14 cellular contexts compared by ENCODE assay signal in genomic region chr5:90014420-90014819, GRCh38.
DNase-seq lines count a peak whose midpoint lies in the region; ATAC-seq, FAIRE-seq and TF ChIP-seq lines count a peak whose summit lies in the region.
"Had no signal": no experiment of that assay in that cellular context is flagged by ENCODE, and none has a peak within 500 bp of the region (broad histone marks: within the 10 kb centered on the region; RNA-seq: fewer than 3 reads in every experiment).

No MANE protein-coding gene starts in this region.

- no peak overlapping the region for H3K23ac ChIP-seq in trophoblast cell (ENCODE audit: low read length)

- no peak for TF ChIP-seq CTCF in esophagus squamous epithelium (IDR thresholded peaks at IDR 0.05)

- H4K91ac ChIP-seq in trophoblast cell (ENCODE audit: low read depth, low read length): peak overlapping the region; percentile 55

- H3K27me3 ChIP-seq in trophoblast cell (ENCODE audit: insufficient read depth, low read length): no peaks in the 10 kb centered on the region
- H3K27me3 ChIP-seq in esophagus squamous epithelium: no peaks in the 10 kb centered on the region
- H3K27me3 ChIP-seq: stomach had no signal

- intact Hi-C loops in esophagus squamous epithelium (cut with DNase I): no loop called here

- no peak overlapping the region for H3K4me3 ChIP-seq in trophoblast cell (ENCODE audit: low read depth, low read length)
- no peak overlapping the region for H3K4me3 ChIP-seq in esophagus squamous epithelium
- H3K4me3 ChIP-seq: GM23248, stomach had no signal

- H4K12ac ChIP-seq in trophoblast cell (ENCODE audit: low read depth, low read length): no peak overlapping the region

- peak overlapping the region; percentile 84 for H2BK12ac ChIP-seq in trophoblast cell (ENCODE audit: low read length)

- H3K27ac ChIP-seq in trophoblast cell (ENCODE audit: low read depth, low read length) (no peak overlapping the region), esophagus squamous epithelium (no peak overlapping the region)
- H3K27ac ChIP-seq: GM23248, stomach had no signal

- no peak overlapping the region for H3K18ac ChIP-seq in trophoblast cell (ENCODE audit: low read length)

- TF ChIP-seq POLR2A in esophagus squamous epithelium (IDR thresholded peaks at IDR 0.05): no peak

- no peak overlapping the region for H4K8ac ChIP-seq in trophoblast cell (ENCODE audit: low read depth, low read length)

- H3K4me1 ChIP-seq in trophoblast cell (ENCODE audit: control insufficient read depth in 1 of 2, insufficient read depth in 2 of 2, low read length in 2 of 2): no peaks in the 10 kb centered on the region
- peaks cover 0 to 5% (median 0%) of the 10 kb centered on the region in 3 donors for H3K4me1 ChIP-seq in esophagus squamous epithelium
- H3K4me1 ChIP-seq: stomach had no signal

- H3K79me2 ChIP-seq in trophoblast cell (ENCODE audit: control insufficient read depth, insufficient read depth, low read length, poor library complexity): no peaks in the 10 kb centered on the region

- peak; percentile 16 for DNase-seq in GM19239 (ENCODE audit: insufficient read length, low spot score)
- DNase-seq in trophoblast cell: no peak
- DNase-seq in stimulated activated CD4-positive, alpha-beta T cell treated with anti-CD3 and anti-CD28 coated beads, Interleukin-15, amount 100 ng/mL, for 24 hours: no peak
- no peak for DNase-seq in left lobe of liver (ENCODE audit: low spot score)
- DNase-seq in ureter (ENCODE audit: low spot score): no peak
- no peak for DNase-seq in esophagus squamous epithelium (lab: John Stamatoyannopoulos, UW)
- DNase-seq: activated CD4-positive, CD25-positive, alpha-beta regulatory T cell treated with anti-CD3 and anti-CD28 coated beads, Interleukin-2, amount 50 U/mL, for 72 hours; activated naive CD4-positive, alpha-beta T cell; GM23248; NCI-H345; stomach had no signal

- H2AK5ac ChIP-seq in trophoblast cell (ENCODE audit: low read length): no peak overlapping the region

- H3K9me3 ChIP-seq in trophoblast cell (ENCODE audit: insufficient read depth, low read depth, low read length) (no peaks in the 10 kb centered on the region), esophagus squamous epithelium (no peaks in the 10 kb centered on the region)
- H3K9me3 ChIP-seq: stomach had no signal

- no peak overlapping the region for H3K4me2 ChIP-seq in trophoblast cell (ENCODE audit: low read length)

- H2BK120ac ChIP-seq in trophoblast cell (ENCODE audit: insufficient read depth, low read length, poor library complexity): peak overlapping the region; percentile 15

- peaks cover 2% of the 10 kb centered on the region for H3K79me1 ChIP-seq in trophoblast cell (ENCODE audit: low read length)

- FAIRE-seq in GM19239 (lab: Jason Lieb, UNC): peak; percentile 94
- FAIRE-seq: frontal cortex had no signal

- ATAC-seq in GM21825 (IDR thresholded peaks at IDR 0.05; ENCODE audit: unreplicated experiment) (peak; percentile 90), HG03139 (IDR thresholded peaks at IDR 0.05; ENCODE audit: unreplicated experiment) (peak; percentile 89), left lobe of liver (no peak)

- H3K4ac ChIP-seq in trophoblast cell (ENCODE audit: low read depth, low read length): no peak overlapping the region

- H3K36me3 ChIP-seq in trophoblast cell (ENCODE audit: control insufficient read depth in 1 of 2, insufficient read depth in 2 of 2, low read length in 2 of 2) (no peaks in the 10 kb centered on the region), esophagus squamous epithelium (no peaks in the 10 kb centered on the region)
- H3K36me3 ChIP-seq: stomach had no signal

- H2BK5ac ChIP-seq in trophoblast cell (ENCODE audit: low read depth, low read length, poor library complexity): no peak overlapping the region

- no peak overlapping the region for H3K9ac ChIP-seq in trophoblast cell (ENCODE audit: low read length)
- H3K9ac ChIP-seq: GM23248 had no signal

- H2AFZ ChIP-seq in trophoblast cell (ENCODE audit: insufficient read depth, low read length, poor library complexity): no peak overlapping the region
- H2AFZ ChIP-seq: GM23248 had no signal

- H3K14ac ChIP-seq in trophoblast cell (ENCODE audit: low read length): no peak overlapping the region
